20 cellular contexts compared by ENCODE assay signal in genomic region chr9:26062172-26062571, GRCh38.
"Had no signal": no experiment of that assay in that cellular context is flagged by ENCODE, and none has a peak within 500 bp of the region (broad histone marks: within the 10 kb centered on the region; RNA-seq: fewer than 3 reads in every experiment).

No MANE protein-coding gene starts in this region.

- DNase-seq: activated CD4-positive, alpha-beta T cell treated with anti-CD3 and anti-CD28 coated beads, Interleukin-2, amount 10 ng/mL, durations not matched to agents 24 days and 14 days; activated CD8-positive, alpha-beta memory T cell treated with anti-CD3 and anti-CD28 coated beads, Interleukin-2, amount 10 ng/mL, durations not matched to agents 7 days and 5 days; activated CD8-positive, alpha-beta T cell treated with anti-CD3 and anti-CD28 coated beads for 36 hours; activated gamma-delta T cell treated with Interleukin-2 at 50 U/mL for 16 hours; activated T-cell treated with anti-CD3 and anti-CD28 coated beads for 4 hours; anterior cingulate cortex; brain microvascular endothelial cell; caudate nucleus; dermis blood vessel endothelial cell; effector CD8-positive, alpha-beta T cell; hippocampal formation; pancreas; psoas muscle; right cardiac atrium; stimulated activated CD4-positive, alpha-beta T cell treated with anti-CD3 and anti-CD28 coated beads, Interleukin-1b, Interleukin-23, amount 100 ng/mL, for 48 hours; stomach; transverse colon had no signal

- ATAC-seq: activated CD4-positive, CD25-positive, alpha-beta regulatory T cell treated with anti-CD3 and anti-CD28 coated beads, Interleukin-2, amount 50 U/mL, for 24 hours; activated CD8-positive, alpha-beta memory T cell treated with anti-CD3 and anti-CD28 coated beads, Interleukin-2, amount 10 ng/mL, durations not matched to agents 7 days and 5 days; activated CD8-positive, alpha-beta T cell treated with anti-CD3 and anti-CD28 coated beads for 36 hours; natural killer cell treated with Interleukin-12 subunit alpha and Interleukin-12 subunit beta and Interleukin-15 and Interleukin-18, amount 100 ng/mL, for 72 hours; pancreas; psoas muscle; right cardiac atrium; stimulated activated effector memory CD8-positive, alpha-beta T cell treated with anti-CD3 and anti-CD28 coated beads, Interleukin-12 subunit alpha, Interleukin-12 subunit beta, amount 100 ng/mL, for 72 hours had no signal
